ENCODE assay signal across 28 cellular contexts in the genomic region with DNA sequence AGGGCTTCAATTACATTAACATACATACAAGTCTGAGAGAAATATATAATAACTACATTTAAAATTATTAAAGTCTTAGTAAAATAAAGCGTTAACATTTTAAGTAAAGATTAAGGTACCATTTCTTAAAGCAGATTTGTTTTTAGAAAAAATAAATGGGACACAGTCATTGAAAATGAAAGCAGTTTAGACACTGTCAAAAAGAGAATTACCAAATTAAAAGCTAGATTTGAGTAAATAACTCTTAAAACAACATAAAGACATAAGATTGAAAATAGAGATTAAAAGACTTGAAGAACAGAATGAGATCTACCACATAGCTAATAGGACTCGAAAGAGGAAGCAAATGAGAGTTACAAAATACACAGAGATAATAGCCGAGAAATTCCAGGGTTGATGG.
"Had no signal": no experiment of that assay in that cellular context is flagged by ENCODE, and none has a peak within 500 bp of the region (broad histone marks: within the 10 kb centered on the region; RNA-seq: fewer than 3 reads in every experiment).

No MANE protein-coding gene starts in this region.

- H3K4me2 ChIP-seq: KMS-11 had no signal

- H3K9me3 ChIP-seq: body of pancreas had no signal

- H3K4me3 ChIP-seq: adrenal gland, body of pancreas, breast epithelium, coronary artery had no signal

- H3K27me3 ChIP-seq: adrenal gland, body of pancreas, breast epithelium had no signal

- DNase-seq: activated B cell treated with CpG ODN at 0.5 μM for 24 hours; activated CD4-positive, alpha-beta memory T cell treated with anti-CD3 and anti-CD28 coated beads for 36 hours; activated CD4-positive, alpha-beta T cell treated with anti-CD3 and anti-CD28 coated beads for 4 hours; activated CD4-positive, alpha-beta T cell treated with anti-CD3 and anti-CD28 coated beads, Interleukin-2, amount 50 U/mL, for 1 hour; activated CD4-positive, CD25-positive, alpha-beta regulatory T cell treated with anti-CD3 and anti-CD28 coated beads, Interleukin-2, amount 50 U/mL, for 72 hours; activated CD8-positive, alpha-beta memory T cell treated with anti-CD3 and anti-CD28 coated beads, Interleukin-2, amount 50 U/mL, for 4 hours; activated gamma-delta T cell treated with Interleukin-2 at 50 U/mL for 16 hours; activated naive CD4-positive, alpha-beta T cell treated with anti-CD3 and anti-CD28 coated beads for 36 hours; activated T-cell treated with anti-CD3 and anti-CD28 coated beads for 4 hours; activated T-cell treated with anti-CD3 and anti-CD28 coated beads, Interleukin-2, amount 50 U/mL, for 4 hours; adrenal gland; body of pancreas; NCI-H1092 treated with DMSO at 0.1 percent for 48 hours; NCI-H1417; NCI-H146; NCI-H187; NCI-H2081; NCI-H2171 treated with DMSO at 0.1 percent for 48 hours; NCI-H2227 treated with DMSO at 0.1 percent for 48 hours; NCI-H446; NCI-H524; NCI-H69; SHP77; T1000 had no signal

- H3K27ac ChIP-seq: adrenal gland, body of pancreas, breast epithelium, coronary artery, KMS-11, VCaP had no signal

- H3K4me1 ChIP-seq: adrenal gland, body of pancreas, breast epithelium had no signal

- H3K9ac ChIP-seq: KMS-11 had no signal

- H3K36me3 ChIP-seq: adrenal gland, breast epithelium had no signal
